In genomic region chr22:36445158-36445668, GRCh38 we compare ENCODE assay signal across 8 cellular contexts. TPM values are rescaled to one million over a fixed set of nuclear protein-coding genes. Genes with fewer than 3 reads are reported as not detected.
A peak's percentile ranks its signal among the peaks of the same experiment; 100 is the strongest.
DNase-seq lines count a peak whose midpoint lies in the region; ATAC-seq and TF ChIP-seq lines count a peak whose summit lies in the region.

No MANE protein-coding gene starts in this region.

- no peaks in the 10 kb centered on the region for H3K36me3 ChIP-seq in GM23338 (ENCODE audit: insufficient read depth)

- no peaks in the 10 kb centered on the region for H4K20me1 ChIP-seq in GM23338 (replicated peaks; ENCODE audit: insufficient read depth)

- H3K9me3 ChIP-seq in T-helper 17 cell (ENCODE audit: control insufficient read depth, low read length, poor library complexity, severe bottlenecking) = no peaks in the 10 kb centered on the region

- peak; percentile 53 for ATAC-seq in GM23338
- ATAC-seq in T-helper 17 cell = no peak
- ATAC-seq in Right ventricle myocardium superior (ENCODE audit: poor library complexity) = peak; percentile 59
- no peak for ATAC-seq in HG02938 (IDR thresholded peaks at IDR 0.05; ENCODE audit: unreplicated experiment)
- ATAC-seq in activated CD4-positive, CD25-positive, alpha-beta regulatory T cell treated with anti-CD3 and anti-CD28 coated beads, Interleukin-2, amount 50 U/mL, for 24 hours = no peak

- no peaks in the 10 kb centered on the region for H3F3A ChIP-seq in GM23338 (replicated peaks; ENCODE audit: low read depth)

- no peaks in the 10 kb centered on the region for H3K79me2 ChIP-seq in GM23338 (replicated peaks; ENCODE audit: insufficient read depth)

- H3K4me1 Mint-ChIP-seq in GM23338 (peaks cover 12% of the 10 kb centered on the region; the same call in 2 of the 3 replicates), T-helper 17 cell (peaks cover 22% of the 10 kb centered on the region)

- peak overlapping the region; percentile 69; the same call in 1 of the 2 replicates for H2AFZ ChIP-seq in GM23338

- no peak overlapping the region for H3K4me3 ChIP-seq in GM23338

- H3K27me3 ChIP-seq in GM23338 (ENCODE audit: insufficient read depth) = no peaks in the 10 kb centered on the region

- intact Hi-C loops in Right ventricle myocardium superior (cut with DNase I) = no loop called here

- no peak overlapping the region for H3K27ac ChIP-seq in GM23338 (ENCODE audit: low read depth)

- H3K27me3 Mint-ChIP-seq in GM23338 (ENCODE audit: insufficient read depth, low read depth, poor library complexity) (peaks cover 9% of the 10 kb centered on the region), T-helper 17 cell (no peaks in the 10 kb centered on the region)

- H3K36me3 Mint-ChIP-seq in GM23338 (ENCODE audit: low read depth) = no peaks in the 10 kb centered on the region
- no peaks in the 10 kb centered on the region for H3K36me3 Mint-ChIP-seq in T-helper 17 cell (ENCODE audit: low read depth)

- DNase-seq in GM23338 (ENCODE audit: low spot score) (peak; percentile 46), T-helper 17 cell (no peak), Right ventricle myocardium superior (peak; percentile 75), renal cortical epithelial cell (ENCODE audit: low read depth) (peak; percentile 45), NCI-H1417 (lab: John Stamatoyannopoulos, UW) (no peak), AML-193 (lab: John Stamatoyannopoulos, UW) (no peak)

- H3K27ac Mint-ChIP-seq in GM23338 (peak overlapping the region; percentile 21; the same call in 1 of the 2 replicates), T-helper 17 cell (peak overlapping the region; percentile 14)

- H3K4me2 ChIP-seq in GM23338 = no peak overlapping the region

- H3K4me3 Mint-ChIP-seq in GM23338 (no peak overlapping the region), T-helper 17 cell (no peak overlapping the region)

- peaks cover 3% of the 10 kb centered on the region; the same call in 1 of the 2 replicates for H3K4me1 ChIP-seq in GM23338 (ENCODE audit: insufficient read depth)

- TF ChIP-seq CTCF in GM23338 (conservative IDR thresholded peaks at IDR 0.05; ENCODE audit: low read depth in 2 of 2) = no peak

- no peaks in the 10 kb centered on the region for H3K9me2 ChIP-seq in GM23338 (ENCODE audit: insufficient read depth)

- H3K9me3 Mint-ChIP-seq in GM23338 = no peaks in the 10 kb centered on the region

TF ChIP-seq in GM23338, 12 proteins besides CTCF, POLR2A, EP300 and RAD21 (continues in another document):
- TF ChIP-seq ZNF462 (CRISPR knock-in tag; IDR thresholded peaks at IDR 0.05) (no peak), ZNF331 (CRISPR knock-in tag; IDR thresholded peaks at IDR 0.05; ENCODE audit: low read depth) (no peak), REST (IDR thresholded peaks at IDR 0.05; ENCODE audit: unreplicated experiment) (no peak), EZH2phosphoT487 (IDR thresholded peaks at IDR 0.05; ENCODE audit: unreplicated experiment) (no peak), EZH2 (IDR thresholded peaks at IDR 0.05; ENCODE audit: low read depth, unreplicated experiment) (no peak), STAT1 (IDR thresholded peaks at IDR 0.05; ENCODE audit: unreplicated experiment) (no peak), POLR2AphosphoS5 (IDR thresholded peaks at IDR 0.05; ENCODE audit: low read depth) (no peak)

RNA-seq across cellular contexts. Expression of gene TXN2, which starts 36.2 kb away (rescaled TPM):
- 21.6 and 23.0 TPM in 2 replicates for total RNA-seq in GM23338 (2014; rRNA removed; shearing (Covaris generic))
- 50.3 and 55.6 TPM in 2 replicates for polyA plus RNA-seq in GM23338 (2016; fragmentation: Nextera tagmentation; extraction: Ambion mirVana)
- total RNA-seq in T-helper 17 cell = 10 to 100 TPM; 27.0 to 32.3 TPM
- 123 TPM for total RNA-seq in Right ventricle myocardium superior
- 14.8 and 30.1 TPM in 2 replicates for total RNA-seq in renal cortical epithelial cell

RNA-seq across cellular contexts. Expression of gene MYH9, which starts 57.4 kb away (rescaled TPM):
- total RNA-seq in GM23338 (2014; rRNA removed; shearing (Covaris generic)) = 204 and 233 TPM in 2 replicates
- 55.4 and 58.4 TPM in 2 replicates for polyA plus RNA-seq in GM23338 (2016; fragmentation: Nextera tagmentation; extraction: Ambion mirVana)
- total RNA-seq in T-helper 17 cell (1,000 to 10,000 TPM; 1,038 to 1,220 TPM), Right ventricle myocardium superior (138 TPM), renal cortical epithelial cell (1,031 and 1,268 TPM in 2 replicates)

Comparison
In these comparisons a context has a peak if more than half of its experiments do, and no peak if none do; other contexts are left out.
1. ATAC-seq: peak in GM23338 (single experiment) and Right ventricle myocardium superior (single experiment); none in T-helper 17 cell (single experiment), HG02938 (single experiment) and activated CD4-positive, CD25-positive, alpha-beta regulatory T cell treated with anti-CD3 and anti-CD28 coated beads, Interleukin-2, amount 50 U/mL, for 24 hours (0 of 2).
2. DNase-seq: peak in GM23338 (single experiment), Right ventricle myocardium superior (single experiment) and renal cortical epithelial cell (single experiment); none in T-helper 17 cell (0 of 3), NCI-H1417 (0 of 3) and AML-193 (0 of 2).